Comparison of ENCODE assay signal across 12 cellular contexts in the genomic region with DNA sequence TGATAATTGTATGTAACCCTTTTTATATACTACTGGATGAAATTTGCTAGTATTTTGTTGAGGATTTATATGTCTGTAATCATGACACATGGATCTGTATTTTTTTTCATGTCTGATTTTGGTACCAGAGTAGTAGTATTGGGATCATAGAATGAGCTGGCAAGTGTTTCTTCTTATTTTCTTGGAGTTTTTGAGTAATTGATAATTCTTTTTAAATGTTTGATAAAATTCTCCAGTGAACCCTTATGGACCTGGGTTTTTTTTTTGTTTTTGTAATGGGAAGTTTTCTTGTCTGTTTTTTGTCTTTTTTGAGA. TPM values are rescaled to one million over a fixed set of nuclear protein-coding genes. Genes with fewer than 3 reads are reported as not detected.
DNase-seq lines count a peak whose midpoint lies in the region; ATAC-seq and TF ChIP-seq lines count a peak whose summit lies in the region.
"Had no signal": no experiment of that assay in that cellular context is flagged by ENCODE, and none has a peak within 500 bp of the region (broad histone marks: within the 10 kb centered on the region; RNA-seq: fewer than 3 reads in every experiment).

No MANE protein-coding gene starts in this region.

- H3K27me3 ChIP-seq in OCI-LY3 (ENCODE audit: low read depth, low read length) = no peaks in the 10 kb centered on the region
- H3K27me3 ChIP-seq in tibial nerve = no peaks in the 10 kb centered on the region
- no peaks in the 10 kb centered on the region for H3K27me3 ChIP-seq in tibial artery
- H3K27me3 ChIP-seq: dorsolateral prefrontal cortex, gastrocnemius medialis had no signal

- peaks cover 19% of the 10 kb centered on the region for H3K79me2 ChIP-seq in OCI-LY3 (ENCODE audit: low read length)

- peak overlapping the region; percentile 62 for H3K4me2 ChIP-seq in OCI-LY3 (ENCODE audit: low read length)
- H3K4me2 ChIP-seq: PC-9 had no signal

- peak overlapping the region; percentile 88 for H3K27ac ChIP-seq in OCI-LY3 (ENCODE audit: low read length)
- H3K27ac ChIP-seq in tibial nerve = no peak overlapping the region
- H3K27ac ChIP-seq in tibial artery = no peak overlapping the region
- H3K27ac ChIP-seq: gastrocnemius medialis, PC-9 had no signal

- ATAC-seq in GM21619 (IDR thresholded peaks at IDR 0.05; ENCODE audit: unreplicated experiment) (peak; percentile 13), natural killer cell (peak in 2 of 3 donors; percentile 10 to 20)
- ATAC-seq: gastrocnemius medialis had no signal

- intact Hi-C loops in natural killer cell (cut with micrococcal nuclease) (loop anchor here (1.0 to 2.0 kb wide), 2 partner anchors 29 to 62 kb away; a partner anchor contains a TSS), tibial artery (cut with DNase I; ENCODE audit: low total_unique reads) (no loop called here)

- TF ChIP-seq CTCF in OCI-LY3 (IDR thresholded peaks at IDR 0.05; ENCODE audit: low read depth, low read length) (no peak), natural killer cell (IDR thresholded peaks at IDR 0.05) (no peak), tibial nerve (IDR thresholded peaks at IDR 0.05) (no peak), tibial artery (IDR thresholded peaks at IDR 0.05) (no peak)

- no peak for TF ChIP-seq POLR2A in tibial nerve (IDR thresholded peaks at IDR 0.05)

- no peaks in the 10 kb centered on the region for H3K27me3 Mint-ChIP-seq in activated CD4-positive, alpha-beta T cell treated with anti-CD3 and anti-CD28 coated beads, Interleukin-2, amount 10 ng/mL, durations not matched to agents 7 days and 5 days
- no peaks in the 10 kb centered on the region for H3K27me3 Mint-ChIP-seq in natural killer cell (ENCODE audit: low read depth in 2 of 2)

- peak overlapping the region; percentile 92 for H3K27ac Mint-ChIP-seq in activated CD4-positive, alpha-beta T cell treated with anti-CD3 and anti-CD28 coated beads, Interleukin-2, amount 10 ng/mL, durations not matched to agents 7 days and 5 days
- H3K27ac Mint-ChIP-seq in natural killer cell = peak overlapping the region; percentile 91 to 94

- H3K4me3 ChIP-seq in OCI-LY3 (ENCODE audit: low read length) (peak overlapping the region; percentile 61), tibial nerve (no peak overlapping the region), tibial artery (no peak overlapping the region)
- H3K4me3 ChIP-seq: gastrocnemius medialis, PC-9 had no signal

- H3K36me3 ChIP-seq in OCI-LY3 (replicated peaks; ENCODE audit: low read depth, low read length) (no peaks in the 10 kb centered on the region), tibial nerve (peaks cover 0 to 71% (median 6%) of the 10 kb centered on the region in 3 donors), tibial artery (peaks cover 40 to 52% (median 49%) of the 10 kb centered on the region in 3 donors)

- peaks cover 32% of the 10 kb centered on the region for H3K4me1 Mint-ChIP-seq in activated CD4-positive, alpha-beta T cell treated with anti-CD3 and anti-CD28 coated beads, Interleukin-2, amount 10 ng/mL, durations not matched to agents 7 days and 5 days
- H3K4me1 Mint-ChIP-seq in natural killer cell = peaks cover 28 to 29% of the 10 kb centered on the region in 2 donors

- no peak for TF ChIP-seq EP300 in tibial nerve (IDR thresholded peaks at IDR 0.05)

- DNase-seq in activated CD4-positive, alpha-beta T cell treated with anti-CD3 and anti-CD28 coated beads, Interleukin-2, amount 10 ng/mL, durations not matched to agents 7 days and 5 days = no peak
- DNase-seq in activated CD4-positive, alpha-beta T cell treated with anti-CD3 and anti-CD28 coated beads for 48 hours = no peak
- DNase-seq in natural killer cell (no peak), SIG-M5 treated with dmso at 0.1 percent for 504 hours (lab: John Stamatoyannopoulos, UW; ENCODE audit: unreplicated experiment) (no peak), tibial nerve (ENCODE audit: low spot score in 2 of 2) (no peak), tibial artery (no peak)
- DNase-seq: dorsolateral prefrontal cortex, gastrocnemius medialis, NCI-H2081, PC-9 had no signal

- POLR2A ChIA-PET in activated CD4-positive, alpha-beta T cell treated with anti-CD3 and anti-CD28 coated beads, Interleukin-2, amount 10 ng/mL, durations not matched to agents 7 days and 5 days (lab: Charles Lee) = no interaction called here

- no peaks in the 10 kb centered on the region for H3K9me3 ChIP-seq in OCI-LY3 (ENCODE audit: insufficient read depth, low read length)
- H3K9me3 ChIP-seq in tibial nerve = peaks cover 0 to 2% (median 0%) of the 10 kb centered on the region in 4 donors
- no peaks in the 10 kb centered on the region for H3K9me3 ChIP-seq in tibial artery
- H3K9me3 ChIP-seq: gastrocnemius medialis had no signal

- peak overlapping the region; percentile 38; the same call in 1 of the 2 replicates for H3K9ac ChIP-seq in OCI-LY3 (ENCODE audit: low read length)

- H3K4me1 ChIP-seq in OCI-LY3 (ENCODE audit: low read length) = peaks cover 27% of the 10 kb centered on the region
- no peaks in the 10 kb centered on the region for H3K4me1 ChIP-seq in tibial nerve
- peaks cover 0 to 2% (median 0%) of the 10 kb centered on the region in 4 donors for H3K4me1 ChIP-seq in tibial artery
- H3K4me1 ChIP-seq: gastrocnemius medialis had no signal

- CTCF ChIA-PET in activated CD4-positive, alpha-beta T cell treated with anti-CD3 and anti-CD28 coated beads, Interleukin-2, amount 10 ng/mL, durations not matched to agents 7 days and 5 days (lab: Charles Lee) = no interaction called here

- H3K4me3 Mint-ChIP-seq in activated CD4-positive, alpha-beta T cell treated with anti-CD3 and anti-CD28 coated beads, Interleukin-2, amount 10 ng/mL, durations not matched to agents 7 days and 5 days = peak overlapping the region; percentile 69
- H3K4me3 Mint-ChIP-seq in natural killer cell = peak overlapping the region; percentile 87

- no peaks in the 10 kb centered on the region for H4K20me1 ChIP-seq in OCI-LY3 (ENCODE audit: insufficient read depth, low read length)

- peaks cover 29% of the 10 kb centered on the region for H3K9me3 Mint-ChIP-seq in activated CD4-positive, alpha-beta T cell treated with anti-CD3 and anti-CD28 coated beads, Interleukin-2, amount 10 ng/mL, durations not matched to agents 7 days and 5 days
- H3K9me3 Mint-ChIP-seq in natural killer cell = no peaks in the 10 kb centered on the region

- no peak overlapping the region for H2AFZ ChIP-seq in OCI-LY3 (ENCODE audit: low read depth, low read length)
- H2AFZ ChIP-seq: PC-9 had no signal

- H3K36me3 Mint-ChIP-seq in activated CD4-positive, alpha-beta T cell treated with anti-CD3 and anti-CD28 coated beads, Interleukin-2, amount 10 ng/mL, durations not matched to agents 7 days and 5 days (ENCODE audit: low read depth) = peaks cover 79% of the 10 kb centered on the region
- peaks cover 4% of the 10 kb centered on the region for H3K36me3 Mint-ChIP-seq in natural killer cell

RNA-seq across cellular contexts. Expression of a gene that starts 28.4 kb away (rescaled TPM):
- total RNA-seq in activated CD4-positive, alpha-beta T cell treated with anti-CD3 and anti-CD28 coated beads, Interleukin-2, amount 10 ng/mL, durations not matched to agents 7 days and 5 days = 10 to 100 TPM; 30.8 to 33.5 TPM
- total RNA-seq in natural killer cell (10 to 100 TPM; 31.2 to 44.7 (median 34.1) TPM), tibial nerve (10 to 100 TPM; 15.0 to 31.6 (median 29.3) TPM)

RNA-seq across cellular contexts. Expression of a gene that starts 55.2 kb away (rescaled TPM):
- 10 to 100 TPM; 17.3 to 22.3 TPM for total RNA-seq in activated CD4-positive, alpha-beta T cell treated with anti-CD3 and anti-CD28 coated beads, Interleukin-2, amount 10 ng/mL, durations not matched to agents 7 days and 5 days
- total RNA-seq in natural killer cell (10 to 100 TPM; 11.3 to 22.2 (median 19.5) TPM), tibial nerve (10 to 100 TPM; 20.3 to 27.6 (median 24.7) TPM)
